Comparison of ENCODE assay signal across 8 cellular contexts in genomic region chr19:43532571-43532961, GRCh38. TPM values are rescaled to one million over a fixed set of nuclear protein-coding genes. Genes with fewer than 3 reads are reported as not detected.
DNase-seq lines count a peak whose midpoint lies in the region; ATAC-seq, FAIRE-seq and TF ChIP-seq lines count a peak whose summit lies in the region.

No MANE protein-coding gene starts in this region.

- DNase-seq in AG09309 (ENCODE audit: low read depth): no peak
- peak; percentile 71 for DNase-seq in LoVo (ENCODE audit: low spot score)
- DNase-seq in hepatocyte (ENCODE audit: low spot score): no peak
- peak; percentile 86 for DNase-seq in small intestine

- H3K27me3 Mint-ChIP-seq in activated T-helper 17 cell treated with anti-CD3 and anti-CD28 coated beads, Interleukin-2, amount 50 U/mL, for 72 hours: no peaks in the 10 kb centered on the region

- TF ChIP-seq CTCF in AG09309 (IDR thresholded peaks at IDR 0.05; ENCODE audit: control insufficient read depth, insufficient read depth, low read depth, low read length, missing control alignments): no peak
- TF ChIP-seq CTCF in hepatocyte (IDR thresholded peaks at IDR 0.05; ENCODE audit: poor library complexity): no peak

- H3K36me3 Mint-ChIP-seq in activated T-helper 17 cell treated with anti-CD3 and anti-CD28 coated beads, Interleukin-2, amount 50 U/mL, for 72 hours (ENCODE audit: low read depth): peaks cover 5% of the 10 kb centered on the region

- peaks cover 9% of the 10 kb centered on the region for H3K4me1 Mint-ChIP-seq in activated T-helper 17 cell treated with anti-CD3 and anti-CD28 coated beads, Interleukin-2, amount 50 U/mL, for 72 hours

- peak; percentile 14 for ATAC-seq in GM18861 (IDR thresholded peaks at IDR 0.05; ENCODE audit: unreplicated experiment)
- ATAC-seq in activated T-helper 17 cell treated with anti-CD3 and anti-CD28 coated beads, Interleukin-2, amount 50 U/mL, for 72 hours (replicated peaks): peak; percentile 8
- no peak for ATAC-seq in HG03439 (IDR thresholded peaks at IDR 0.05; ENCODE audit: unreplicated experiment)
- no peak for ATAC-seq in HG03097 (IDR thresholded peaks at IDR 0.05; ENCODE audit: low FRiP score, unreplicated experiment)

- H3K27me3 ChIP-seq in hepatocyte (no peaks in the 10 kb centered on the region), small intestine (ENCODE audit: control insufficient read depth in 2 of 2, insufficient read depth in 2 of 2, low read length in 2 of 2) (no peaks in the 10 kb centered on the region)

- H3K27ac ChIP-seq in hepatocyte (peak overlapping the region; percentile 84), small intestine (ENCODE audit: low read depth in 1 of 2, low read length in 1 of 2) (peak overlapping the region; percentile 80 to 94)

- H3K4me3 ChIP-seq in AG09309 (ENCODE audit: control insufficient read depth, low read depth, low read length) (peak overlapping the region; percentile 58), hepatocyte (peak overlapping the region; percentile 25), small intestine (ENCODE audit: low read depth in 1 of 2, low read length in 2 of 2) (peak overlapping the region; percentile 2 to 62)

- H3K4me1 ChIP-seq in hepatocyte (ENCODE audit: insufficient read depth) (peaks cover 11% of the 10 kb centered on the region), small intestine (ENCODE audit: control insufficient read depth in 2 of 2, insufficient read depth in 1 of 2, low read depth in 1 of 2, low read length in 1 of 2) (no peaks in the 10 kb centered on the region)

- H3K27ac Mint-ChIP-seq in activated T-helper 17 cell treated with anti-CD3 and anti-CD28 coated beads, Interleukin-2, amount 50 U/mL, for 72 hours: peak overlapping the region; percentile 81

- H3K36me3 ChIP-seq in hepatocyte (replicated peaks; ENCODE audit: insufficient read depth, low read depth): no peaks in the 10 kb centered on the region
- peaks cover 0 to 2% of the 10 kb centered on the region in 2 donors for H3K36me3 ChIP-seq in small intestine (ENCODE audit: control insufficient read depth in 2 of 2, insufficient read depth in 2 of 2, low read length in 2 of 2)

- no peak for FAIRE-seq in small intestine (lab: Jason Lieb, UNC)

- peak overlapping the region; percentile 75 for H2AFZ ChIP-seq in hepatocyte

- no peaks in the 10 kb centered on the region for H3K79me2 ChIP-seq in hepatocyte

- 8% methylated on average over 16 of the region's 16 CpGs for WGBS in hepatocyte (ENCODE audit: low lambda C conversion rate, missing lambda C conversion rate)
- WGBS in small intestine, 3 donors: 1 to 2% (median 1%) methylated on average over 16 of the region's 16 CpGs

- H4K20me1 ChIP-seq in hepatocyte (ENCODE audit: insufficient read depth, poor library complexity, severe bottlenecking): no peaks in the 10 kb centered on the region

- H3K4me2 ChIP-seq in hepatocyte: peak overlapping the region; percentile 85

- H3K4me3 Mint-ChIP-seq in activated T-helper 17 cell treated with anti-CD3 and anti-CD28 coated beads, Interleukin-2, amount 50 U/mL, for 72 hours: peak overlapping the region; percentile 89

- H3K9me3 Mint-ChIP-seq in activated T-helper 17 cell treated with anti-CD3 and anti-CD28 coated beads, Interleukin-2, amount 50 U/mL, for 72 hours: no peaks in the 10 kb centered on the region

- H3K9me3 ChIP-seq in hepatocyte (ENCODE audit: low read depth) (no peaks in the 10 kb centered on the region), small intestine (ENCODE audit: control insufficient read depth, low read depth) (no peaks in the 10 kb centered on the region)

- H3K9me2 ChIP-seq in hepatocyte (replicated peaks; ENCODE audit: insufficient read depth): no peaks in the 10 kb centered on the region

RNA-seq across cellular contexts. Expression of gene ZNF575, which starts 0.4 kb away (rescaled TPM):
- 1 to 10 TPM in 1 of 2 donors, under 1 TPM in 1; 0.86 to 1.7 TPM for total RNA-seq in activated T-helper 17 cell treated with anti-CD3 and anti-CD28 coated beads, Interleukin-2, amount 50 U/mL, for 72 hours
- 0.84 TPM in 1 of 2 replicates, not detected in the other for total RNA-seq in hepatocyte
- 3.1 and 6.8 TPM in 2 replicates for polyA plus RNA-seq in hepatocyte
- polyA plus RNA-seq in small intestine: 1 to 10 TPM; 1.1 to 2.4 (median 1.3) TPM

RNA-seq across cellular contexts. Expression of gene ETHE1, which starts 5.6 kb away (rescaled TPM):
- total RNA-seq in activated T-helper 17 cell treated with anti-CD3 and anti-CD28 coated beads, Interleukin-2, amount 50 U/mL, for 72 hours: 10 to 100 TPM; 71.1 to 74.0 TPM
- total RNA-seq in hepatocyte: 42.1 and 49.9 TPM in 2 replicates
- polyA plus RNA-seq in hepatocyte (47.0 and 65.1 TPM in 2 replicates), small intestine (100 to 1,000 TPM; 118 to 164 (median 123) TPM)

RNA-seq across cellular contexts. Expression of gene PHLDB3, which starts 28.0 kb away (rescaled TPM):
- total RNA-seq in activated T-helper 17 cell treated with anti-CD3 and anti-CD28 coated beads, Interleukin-2, amount 50 U/mL, for 72 hours: 10 to 100 TPM; 16.7 to 25.5 TPM
- 22.2 and 24.9 TPM in 2 replicates for total RNA-seq in hepatocyte
- polyA plus RNA-seq in hepatocyte (23.4 and 29.0 TPM in 2 replicates), small intestine (10 to 100 TPM in 2 of 3 donors, 1 to 10 TPM in 1; 6.2 to 27.6 (median 19.7) TPM)

RNA-seq across cellular contexts. Expression of gene XRCC1, which starts 42.8 kb away (rescaled TPM):
- 10 to 100 TPM; 33.8 to 34.9 TPM for total RNA-seq in activated T-helper 17 cell treated with anti-CD3 and anti-CD28 coated beads, Interleukin-2, amount 50 U/mL, for 72 hours
- total RNA-seq in hepatocyte: 27.8 and 34.3 TPM in 2 replicates
- polyA plus RNA-seq in hepatocyte: 27.3 and 27.8 TPM in 2 replicates
- polyA plus RNA-seq in small intestine: 10 to 100 TPM in 2 of 3 donors, 1 to 10 TPM in 1; 9.7 to 19.5 (median 12.5) TPM

RNA-seq across cellular contexts. Expression of gene PINLYP, which starts 43.0 kb away (rescaled TPM):
- total RNA-seq in activated T-helper 17 cell treated with anti-CD3 and anti-CD28 coated beads, Interleukin-2, amount 50 U/mL, for 72 hours: 1 to 10 TPM; 4.6 to 6.2 TPM
- 4.7 and 11.4 TPM in 2 replicates for total RNA-seq in hepatocyte
- polyA plus RNA-seq in hepatocyte: 4.5 and 4.6 TPM in 2 replicates
- polyA plus RNA-seq in small intestine: 1 to 10 TPM; 5.1 to 9.9 (median 8.3) TPM

Comparison
In these comparisons a context has a peak if more than half of its experiments do, and no peak if none do; other contexts are left out.
1. DNase-seq: peak in LoVo (single experiment) and small intestine (single experiment); none in AG09309 (single experiment) and hepatocyte (single experiment).
2. ATAC-seq: peak in GM18861 (single experiment) and activated T-helper 17 cell treated with anti-CD3 and anti-CD28 coated beads, Interleukin-2, amount 50 U/mL, for 72 hours (single experiment); none in HG03439 (single experiment) and HG03097 (single experiment).
3. Peak in every context shown above with its lines, with median percentiles within 50 percentile points of each other: H3K4me3 ChIP-seq.